In genomic region chr1:182113879-182114626, GRCh38 we compare ENCODE assay signal across 18 cellular contexts. TPM values are rescaled to one million over a fixed set of nuclear protein-coding genes. Genes with fewer than 3 reads are reported as not detected.
DNase-seq lines count a peak whose midpoint lies in the region; ATAC-seq and TF ChIP-seq lines count a peak whose summit lies in the region.
"Had no signal": no experiment of that assay in that cellular context is flagged by ENCODE, and none has a peak within 500 bp of the region (broad histone marks: within the 10 kb centered on the region; RNA-seq: fewer than 3 reads in every experiment).

No MANE protein-coding gene starts in this region.

- no peaks in the 10 kb centered on the region for H3K27me3 ChIP-seq in GM23338 (ENCODE audit: insufficient read depth)

- no peaks in the 10 kb centered on the region for H4K20me1 ChIP-seq in GM23338 (replicated peaks; ENCODE audit: insufficient read depth)

- H3K4me3 Mint-ChIP-seq in GM23338 (no peak overlapping the region), progenitor cell of endocrine pancreas (ENCODE audit: low read depth) (no peak overlapping the region)
- H3K4me3 Mint-ChIP-seq: activated CD4-positive, alpha-beta T cell treated with anti-CD3 and anti-CD28 coated beads, Interleukin-2, amount 10 ng/mL, durations not matched to agents 24 days and 14 days; activated T-helper 17 cell treated with anti-CD3 and anti-CD28 coated beads, Interleukin-2, amount 50 U/mL, for 72 hours; central memory CD8-positive, alpha-beta T cell; mesothelial cell of epicardium had no signal

- H3K9me3 Mint-ChIP-seq in GM23338 (no peaks in the 10 kb centered on the region), progenitor cell of endocrine pancreas (ENCODE audit: low read depth) (no peaks in the 10 kb centered on the region)
- H3K9me3 Mint-ChIP-seq: activated CD4-positive, alpha-beta T cell treated with anti-CD3 and anti-CD28 coated beads, Interleukin-2, amount 10 ng/mL, durations not matched to agents 24 days and 14 days; activated T-helper 17 cell treated with anti-CD3 and anti-CD28 coated beads, Interleukin-2, amount 50 U/mL, for 72 hours; central memory CD8-positive, alpha-beta T cell; mesothelial cell of epicardium had no signal

- peak overlapping the region; percentile 97 for H2AFZ ChIP-seq in GM23338
- H2AFZ ChIP-seq: PC-9 had no signal

- H3K36me3 Mint-ChIP-seq in GM23338 (ENCODE audit: low read depth) (no peaks in the 10 kb centered on the region), progenitor cell of endocrine pancreas (ENCODE audit: insufficient read depth) (no peaks in the 10 kb centered on the region)
- H3K36me3 Mint-ChIP-seq: mesothelial cell of epicardium had no signal

- H3K27me3 Mint-ChIP-seq in GM23338 (ENCODE audit: insufficient read depth, low read depth, poor library complexity): peaks cover 4% of the 10 kb centered on the region
- no peaks in the 10 kb centered on the region for H3K27me3 Mint-ChIP-seq in progenitor cell of endocrine pancreas

- no peak overlapping the region for H3K4me3 ChIP-seq in GM23338
- H3K4me3 ChIP-seq: PC-9 had no signal

- H3K4me1 Mint-ChIP-seq in GM23338: peaks cover 12% of the 10 kb centered on the region
- peaks cover 13% of the 10 kb centered on the region for H3K4me1 Mint-ChIP-seq in progenitor cell of endocrine pancreas (ENCODE audit: low read depth)
- H3K4me1 Mint-ChIP-seq: central memory CD8-positive, alpha-beta T cell; mesothelial cell of epicardium had no signal

- H3K27ac Mint-ChIP-seq in GM23338 (no peak overlapping the region), progenitor cell of endocrine pancreas (peak overlapping the region; percentile 77)
- H3K27ac Mint-ChIP-seq: activated CD4-positive, alpha-beta T cell treated with anti-CD3 and anti-CD28 coated beads, Interleukin-2, amount 10 ng/mL, durations not matched to agents 24 days and 14 days; activated T-helper 17 cell treated with anti-CD3 and anti-CD28 coated beads, Interleukin-2, amount 50 U/mL, for 72 hours; mesothelial cell of epicardium had no signal

- ATAC-seq in GM23338 (peak; percentile 61), HG02588 (IDR thresholded peaks at IDR 0.05; ENCODE audit: unreplicated experiment) (no peak)
- ATAC-seq: activated T-helper 17 cell treated with anti-CD3 and anti-CD28 coated beads, Interleukin-2, amount 50 U/mL, for 72 hours had no signal

- H3K79me2 ChIP-seq in GM23338 (replicated peaks; ENCODE audit: insufficient read depth): no peaks in the 10 kb centered on the region

- no peak overlapping the region for H3K4me2 ChIP-seq in GM23338
- H3K4me2 ChIP-seq: PC-9 had no signal

- no peaks in the 10 kb centered on the region for H3K36me3 ChIP-seq in GM23338 (ENCODE audit: insufficient read depth)

- H3F3A ChIP-seq in GM23338 (replicated peaks; ENCODE audit: low read depth): no peaks in the 10 kb centered on the region

- no peaks in the 10 kb centered on the region for H3K9me2 ChIP-seq in GM23338 (ENCODE audit: insufficient read depth)

- peaks cover 3% of the 10 kb centered on the region; the same call in 1 of the 2 replicates for H3K4me1 ChIP-seq in GM23338 (ENCODE audit: insufficient read depth)

- no peak for DNase-seq in GM23338 (ENCODE audit: low spot score)
- peak; percentile 80 for DNase-seq in astrocyte of the hippocampus (ENCODE audit: low read depth, low spot score)
- DNase-seq in inferior parietal cortex (ENCODE audit: extremely low spot score): peak; percentile 86
- DNase-seq in progenitor cell of endocrine pancreas (ENCODE audit: low spot score, unreplicated experiment): no peak
- DNase-seq in H4 (ENCODE audit: low spot score): no peak
- no peak for DNase-seq in cerebellar nuclear complex (lab: John Stamatoyannopoulos, UW)
- DNase-seq in NCI-H774 (lab: John Stamatoyannopoulos, UW): no peak
- DNase-seq: activated CD4-positive, alpha-beta T cell treated with anti-CD3 and anti-CD28 coated beads, Interleukin-2, amount 10 ng/mL, durations not matched to agents 24 days and 14 days; AML-193; DMS79; GOT3; PC-9; stimulated activated CD4-positive, alpha-beta T cell treated with anti-CD3 and anti-CD28 coated beads, Interleukin-4, amount 100 ng/mL, for 1 hour; stimulated activated naive CD4-positive, alpha-beta T cell had no signal

- no peak overlapping the region for H3K27ac ChIP-seq in GM23338 (ENCODE audit: low read depth)
- H3K27ac ChIP-seq: PC-9 had no signal

- TF ChIP-seq CTCF in GM23338 (conservative IDR thresholded peaks at IDR 0.05; ENCODE audit: low read depth in 2 of 2) (no peak), progenitor cell of endocrine pancreas (IDR thresholded peaks at IDR 0.05; ENCODE audit: unreplicated experiment) (no peak)

TF ChIP-seq in GM23338, 12 proteins besides CTCF, POLR2A, EP300 and RAD21:
- TF ChIP-seq, protein P1, sequence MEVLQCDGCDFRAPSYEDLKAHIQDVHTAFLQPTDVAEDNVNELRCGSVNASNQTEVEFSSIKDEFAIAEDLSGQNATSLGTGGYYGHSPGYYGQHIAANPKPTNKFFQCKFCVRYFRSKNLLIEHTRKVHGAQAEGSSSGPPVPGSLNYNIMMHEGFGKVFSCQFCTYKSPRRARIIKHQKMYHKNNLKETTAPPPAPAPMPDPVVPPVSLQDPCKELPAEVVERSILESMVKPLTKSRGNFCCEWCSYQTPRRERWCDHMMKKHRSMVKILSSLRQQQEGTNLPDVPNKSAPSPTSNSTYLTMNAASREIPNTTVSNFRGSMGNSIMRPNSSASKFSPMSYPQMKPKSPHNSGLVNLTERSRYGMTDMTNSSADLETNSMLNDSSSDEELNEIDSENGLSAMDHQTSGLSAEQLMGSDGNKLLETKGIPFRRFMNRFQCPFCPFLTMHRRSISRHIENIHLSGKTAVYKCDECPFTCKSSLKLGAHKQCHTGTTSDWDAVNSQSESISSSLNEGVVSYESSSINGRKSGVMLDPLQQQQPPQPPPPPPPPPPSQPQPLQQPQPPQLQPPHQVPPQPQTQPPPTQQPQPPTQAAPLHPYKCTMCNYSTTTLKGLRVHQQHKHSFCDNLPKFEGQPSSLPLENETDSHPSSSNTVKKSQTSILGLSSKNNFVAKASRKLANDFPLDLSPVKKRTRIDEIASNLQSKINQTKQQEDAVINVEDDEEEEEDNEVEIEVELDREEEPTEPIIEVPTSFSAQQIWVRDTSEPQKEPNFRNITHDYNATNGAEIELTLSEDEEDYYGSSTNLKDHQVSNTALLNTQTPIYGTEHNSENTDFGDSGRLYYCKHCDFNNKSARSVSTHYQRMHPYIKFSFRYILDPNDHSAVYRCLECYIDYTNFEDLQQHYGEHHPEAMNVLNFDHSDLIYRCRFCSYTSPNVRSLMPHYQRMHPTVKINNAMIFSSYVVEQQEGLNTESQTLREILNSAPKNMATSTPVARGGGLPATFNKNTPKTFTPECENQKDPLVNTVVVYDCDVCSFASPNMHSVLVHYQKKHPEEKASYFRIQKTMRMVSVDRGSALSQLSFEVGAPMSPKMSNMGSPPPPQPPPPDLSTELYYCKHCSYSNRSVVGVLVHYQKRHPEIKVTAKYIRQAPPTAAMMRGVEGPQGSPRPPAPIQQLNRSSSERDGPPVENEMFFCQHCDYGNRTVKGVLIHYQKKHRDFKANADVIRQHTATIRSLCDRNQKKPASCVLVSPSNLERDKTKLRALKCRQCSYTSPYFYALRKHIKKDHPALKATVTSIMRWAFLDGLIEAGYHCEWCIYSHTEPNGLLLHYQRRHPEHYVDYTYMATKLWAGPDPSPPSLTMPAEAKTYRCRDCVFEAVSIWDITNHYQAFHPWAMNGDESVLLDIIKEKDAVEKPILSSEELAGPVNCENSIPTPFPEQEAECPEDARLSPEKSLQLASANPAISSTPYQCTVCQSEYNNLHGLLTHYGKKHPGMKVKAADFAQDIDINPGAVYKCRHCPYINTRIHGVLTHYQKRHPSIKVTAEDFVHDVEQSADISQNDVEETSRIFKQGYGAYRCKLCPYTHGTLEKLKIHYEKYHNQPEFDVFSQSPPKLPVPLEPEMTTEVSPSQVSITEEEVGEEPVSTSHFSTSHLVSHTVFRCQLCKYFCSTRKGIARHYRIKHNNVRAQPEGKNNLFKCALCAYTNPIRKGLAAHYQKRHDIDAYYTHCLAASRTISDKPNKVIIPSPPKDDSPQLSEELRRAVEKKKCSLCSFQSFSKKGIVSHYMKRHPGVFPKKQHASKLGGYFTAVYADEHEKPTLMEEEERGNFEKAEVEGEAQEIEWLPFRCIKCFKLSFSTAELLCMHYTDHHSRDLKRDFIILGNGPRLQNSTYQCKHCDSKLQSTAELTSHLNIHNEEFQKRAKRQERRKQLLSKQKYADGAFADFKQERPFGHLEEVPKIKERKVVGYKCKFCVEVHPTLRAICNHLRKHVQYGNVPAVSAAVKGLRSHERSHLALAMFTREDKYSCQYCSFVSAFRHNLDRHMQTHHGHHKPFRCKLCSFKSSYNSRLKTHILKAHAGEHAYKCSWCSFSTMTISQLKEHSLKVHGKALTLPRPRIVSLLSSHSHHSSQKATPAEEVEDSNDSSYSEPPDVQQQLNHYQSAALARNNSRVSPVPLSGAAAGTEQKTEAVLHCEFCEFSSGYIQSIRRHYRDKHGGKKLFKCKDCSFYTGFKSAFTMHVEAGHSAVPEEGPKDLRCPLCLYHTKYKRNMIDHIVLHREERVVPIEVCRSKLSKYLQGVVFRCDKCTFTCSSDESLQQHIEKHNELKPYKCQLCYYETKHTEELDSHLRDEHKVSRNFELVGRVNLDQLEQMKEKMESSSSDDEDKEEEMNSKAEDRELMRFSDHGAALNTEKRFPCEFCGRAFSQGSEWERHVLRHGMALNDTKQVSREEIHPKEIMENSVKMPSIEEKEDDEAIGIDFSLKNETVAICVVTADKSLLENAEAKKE (CRISPR knock-in tag; IDR thresholded peaks at IDR 0.05): no peak
- TF ChIP-seq ZNF331 (CRISPR knock-in tag; IDR thresholded peaks at IDR 0.05; ENCODE audit: low read depth) (no peak), CREB1 (CRISPR knock-in tag; IDR thresholded peaks at IDR 0.05; ENCODE audit: low read depth) (no peak), EZH2 (IDR thresholded peaks at IDR 0.05; ENCODE audit: low read depth, unreplicated experiment) (no peak)
TF ChIP-seq in GM23338: peak in this region for 0.

RNA-seq across cellular contexts. Expression of gene ZNF648, which starts 52.5 kb away (rescaled TPM):
- total RNA-seq in GM23338 (2014; rRNA removed; shearing (Covaris generic)): 0.58 and 1.2 TPM in 2 replicates
- polyA plus RNA-seq in GM23338 (2016; fragmentation: Nextera tagmentation; extraction: Ambion mirVana): 0.23 and 0.24 TPM in 2 replicates
- total RNA-seq in progenitor cell of endocrine pancreas: 0.81 and 1.2 TPM in 2 replicates
- 0.06 TPM in 1 of 2 replicates, not detected in the other for total RNA-seq in H4 (2014; rRNA removed; shearing (Covaris generic))
- total RNA-seq: activated CD4-positive, alpha-beta T cell treated with anti-CD3 and anti-CD28 coated beads, Interleukin-2, amount 10 ng/mL, durations not matched to agents 24 days and 14 days; PC-9 had no signal

Comparison
In these comparisons a context has a peak if more than half of its experiments do, and no peak if none do; other contexts are left out.
1. DNase-seq: peak in astrocyte of the hippocampus (single experiment) and inferior parietal cortex (single experiment); none in GM23338 (single experiment), progenitor cell of endocrine pancreas (single experiment), H4 (single experiment), cerebellar nuclear complex (0 of 2) and NCI-H774 (single experiment).